8 cellular contexts compared by ENCODE assay signal in genomic region chr6:99905209-99906106, GRCh38.
DNase-seq lines count a peak whose midpoint lies in the region; ATAC-seq and TF ChIP-seq lines count a peak whose summit lies in the region.

No MANE protein-coding gene starts in this region.

- H3K4me3 Mint-ChIP-seq in stimulated activated naive B cell treated with anti-CD40 and anti-IgM and Interleukin-4, amounts not matched to agents 10 μg/mL and 1 μg/mL and 100 μg/mL, for 72 hours, result no peak overlapping the region
- H3K4me3 Mint-ChIP-seq in activated naive CD8-positive, alpha-beta T cell treated with anti-CD3 and anti-CD28 coated beads for 36 hours, result no peak overlapping the region

- peak; percentile 50 for TF ChIP-seq CTCF in AG09319 (IDR thresholded peaks at IDR 0.05; ENCODE audit: low read depth, low read length)

- H3K9me3 Mint-ChIP-seq in stimulated activated naive B cell treated with anti-CD40 and anti-IgM and Interleukin-4, amounts not matched to agents 10 μg/mL and 1 μg/mL and 100 μg/mL, for 72 hours, result no peaks in the 10 kb centered on the region
- H3K9me3 Mint-ChIP-seq in activated naive CD8-positive, alpha-beta T cell treated with anti-CD3 and anti-CD28 coated beads for 36 hours, result no peaks in the 10 kb centered on the region

- ATAC-seq in GM18517 (IDR thresholded peaks at IDR 0.05; ENCODE audit: unreplicated experiment) (peak; percentile 93), HG02870 (IDR thresholded peaks at IDR 0.05; ENCODE audit: unreplicated experiment) (peak; percentile 96)
- ATAC-seq in stimulated activated naive B cell treated with anti-CD40 and anti-IgM and Interleukin-4, amounts not matched to agents 10 μg/mL and 1 μg/mL and 100 μg/mL, for 72 hours (replicated peaks), result peak; percentile 54 to 58

- DNase-seq in AG09319 (ENCODE audit: extremely low read depth, low read depth) (peak; percentile 3), NCI-H1092 treated with DMSO at 0.1 percent for 48 hours (lab: John Stamatoyannopoulos, UW) (peak; percentile 47), SKM-1 (lab: John Stamatoyannopoulos, UW; ENCODE audit: unreplicated experiment) (peak; percentile 40), glomerular endothelial cell (ENCODE audit: extremely low read depth, low read depth, low spot score) (peak; percentile 14)
- no peak for DNase-seq in stimulated activated naive B cell treated with anti-CD40 and anti-IgM and Interleukin-4, amounts not matched to agents 10 μg/mL and 1 μg/mL and 100 μg/mL, for 72 hours
- DNase-seq in activated naive CD8-positive, alpha-beta T cell treated with anti-CD3 and anti-CD28 coated beads for 36 hours, result no peak

- no peaks in the 10 kb centered on the region for H3K36me3 Mint-ChIP-seq in stimulated activated naive B cell treated with anti-CD40 and anti-IgM and Interleukin-4, amounts not matched to agents 10 μg/mL and 1 μg/mL and 100 μg/mL, for 72 hours
- no peaks in the 10 kb centered on the region for H3K36me3 Mint-ChIP-seq in activated naive CD8-positive, alpha-beta T cell treated with anti-CD3 and anti-CD28 coated beads for 36 hours

- peaks cover 0 to 6% of the 10 kb centered on the region in 2 donors for H3K27me3 Mint-ChIP-seq in stimulated activated naive B cell treated with anti-CD40 and anti-IgM and Interleukin-4, amounts not matched to agents 10 μg/mL and 1 μg/mL and 100 μg/mL, for 72 hours
- peaks cover 7% of the 10 kb centered on the region for H3K27me3 Mint-ChIP-seq in activated naive CD8-positive, alpha-beta T cell treated with anti-CD3 and anti-CD28 coated beads for 36 hours

- H3K4me1 Mint-ChIP-seq in stimulated activated naive B cell treated with anti-CD40 and anti-IgM and Interleukin-4, amounts not matched to agents 10 μg/mL and 1 μg/mL and 100 μg/mL, for 72 hours, result no peaks in the 10 kb centered on the region
- no peaks in the 10 kb centered on the region for H3K4me1 Mint-ChIP-seq in activated naive CD8-positive, alpha-beta T cell treated with anti-CD3 and anti-CD28 coated beads for 36 hours

- H3K27ac Mint-ChIP-seq in stimulated activated naive B cell treated with anti-CD40 and anti-IgM and Interleukin-4, amounts not matched to agents 10 μg/mL and 1 μg/mL and 100 μg/mL, for 72 hours, result no peak overlapping the region
- no peak overlapping the region for H3K27ac Mint-ChIP-seq in activated naive CD8-positive, alpha-beta T cell treated with anti-CD3 and anti-CD28 coated beads for 36 hours

Comparison
In these comparisons a context has a peak if more than half of its experiments do, and no peak if none do; other contexts are left out.
1. DNase-seq: peak in AG09319 (single experiment), NCI-H1092 treated with DMSO at 0.1 percent for 48 hours (single experiment), SKM-1 (single experiment) and glomerular endothelial cell (single experiment); none in stimulated activated naive B cell treated with anti-CD40 and anti-IgM and Interleukin-4, amounts not matched to agents 10 μg/mL and 1 μg/mL and 100 μg/mL, for 72 hours (single experiment) and activated naive CD8-positive, alpha-beta T cell treated with anti-CD3 and anti-CD28 coated beads for 36 hours (single experiment).
2. Peak in every context shown above with its lines, with median percentiles within 50 percentile points of each other: ATAC-seq.